ENCODE assay signal across 9 cellular contexts in the genomic region with DNA sequence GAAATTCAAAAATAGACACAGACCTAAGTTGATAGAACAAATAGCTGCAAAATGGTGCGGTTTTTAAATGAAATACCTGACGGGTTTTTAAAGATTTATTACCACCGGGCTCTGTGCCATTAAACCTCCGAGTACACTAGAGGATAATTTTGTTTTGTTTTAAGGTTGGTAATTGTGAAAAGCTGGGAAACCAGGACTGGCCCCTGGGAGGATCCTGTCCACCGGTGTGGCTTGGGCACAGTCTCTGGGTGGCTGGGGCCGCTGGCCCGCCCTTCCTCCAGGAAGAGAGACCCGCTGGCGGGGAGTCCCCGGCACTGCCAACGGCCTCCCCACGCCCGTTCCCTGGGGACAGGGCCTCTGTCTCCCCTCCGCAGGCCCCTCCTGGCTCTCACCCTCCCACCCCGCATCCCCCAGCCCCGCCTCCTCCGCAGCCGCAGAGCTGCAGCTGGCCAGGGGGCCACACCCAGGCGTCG. TPM values are rescaled to one million over a fixed set of nuclear protein-coding genes. Genes with fewer than 3 reads are reported as not detected.
A peak's percentile ranks its signal among the peaks of the same experiment; 100 is the strongest.
DNase-seq lines count a peak whose midpoint lies in the region; ATAC-seq and TF ChIP-seq lines count a peak whose summit lies in the region.
"Had no signal": no experiment of that assay in that cellular context is flagged by ENCODE, and none has a peak within 500 bp of the region (broad histone marks: within the 10 kb centered on the region; RNA-seq: fewer than 3 reads in every experiment).

No MANE protein-coding gene starts in this region.

- intact Hi-C loops in natural killer cell (cut with micrococcal nuclease), result no loop called here

- peak overlapping the region; percentile 71 for H3K4me3 ChIP-seq in effector memory CD4-positive, alpha-beta T cell (ENCODE audit: insufficient read depth, low read depth, low read length, poor library complexity, severe bottlenecking)

- peaks cover 3% of the 10 kb centered on the region for H3K27me3 ChIP-seq in effector memory CD4-positive, alpha-beta T cell (replicated peaks; ENCODE audit: control insufficient read depth, insufficient read depth, low read length, poor library complexity, severe bottlenecking)

- H3K9me3 ChIP-seq in effector memory CD4-positive, alpha-beta T cell (ENCODE audit: control insufficient read depth, low read length), result no peaks in the 10 kb centered on the region

- H3K9me3 Mint-ChIP-seq in HFFc6, result no peaks in the 10 kb centered on the region
- H3K9me3 Mint-ChIP-seq in natural killer cell, result no peaks in the 10 kb centered on the region
- H3K9me3 Mint-ChIP-seq: activated naive CD4-positive, alpha-beta T cell treated with anti-CD3 and anti-CD28 coated beads, Interleukin-2, amount 50 U/mL, for 72 hours had no signal

- H3K4me3 Mint-ChIP-seq in HFFc6 (peak overlapping the region; percentile 37; the same call in 1 of the 2 replicates), natural killer cell (peak overlapping the region; percentile 59)

- DNase-seq in NCI-H1092 (lab: John Stamatoyannopoulos, UW) (peak; percentile 65), NCI-H1092 treated with DMSO at 0.1 percent for 48 hours (lab: John Stamatoyannopoulos, UW) (no peak), HFFc6 (no peak), NCI-H748 treated with DMSO at 0.1 percent for 48 hours (lab: John Stamatoyannopoulos, UW) (peak; percentile 17), natural killer cell (no peak), medulla oblongata (ENCODE audit: extremely low spot score) (no peak)
- DNase-seq in effector memory CD4-positive, alpha-beta T cell, result no peak

- H3K4me1 Mint-ChIP-seq in HFFc6 (ENCODE audit: low read depth), result peaks cover 75% of the 10 kb centered on the region
- peaks cover 8 to 27% of the 10 kb centered on the region in 2 donors for H3K4me1 Mint-ChIP-seq in natural killer cell

- H3K27me3 Mint-ChIP-seq in HFFc6 (ENCODE audit: insufficient read depth), result peaks cover 8% of the 10 kb centered on the region; the same call in 1 of the 2 replicates
- H3K27me3 Mint-ChIP-seq in natural killer cell (ENCODE audit: low read depth in 2 of 2), result peaks cover 57 to 81% of the 10 kb centered on the region in 2 donors

- ATAC-seq in natural killer cell (peak; percentile 9 to 36 (median 21)), GM19455 (IDR thresholded peaks at IDR 0.05; ENCODE audit: unreplicated experiment) (no peak)

- TF ChIP-seq CTCF in HFFc6 (IDR thresholded peaks at IDR 0.05) (no peak), natural killer cell (IDR thresholded peaks at IDR 0.05) (no peak)

- H3K36me3 ChIP-seq in effector memory CD4-positive, alpha-beta T cell (ENCODE audit: control insufficient read depth, insufficient read depth, low read length), result no peaks in the 10 kb centered on the region

- H3K4me1 ChIP-seq in effector memory CD4-positive, alpha-beta T cell (ENCODE audit: control insufficient read depth, insufficient read depth, low read length, poor library complexity, severe bottlenecking), result peaks cover 8% of the 10 kb centered on the region

- H3K27ac ChIP-seq in effector memory CD4-positive, alpha-beta T cell (ENCODE audit: insufficient read depth, low read length, poor library complexity, severe bottlenecking), result no peak overlapping the region

- H3K36me3 Mint-ChIP-seq in HFFc6 (ENCODE audit: low read depth), result no peaks in the 10 kb centered on the region
- no peaks in the 10 kb centered on the region for H3K36me3 Mint-ChIP-seq in natural killer cell
- H3K36me3 Mint-ChIP-seq: activated naive CD4-positive, alpha-beta T cell treated with anti-CD3 and anti-CD28 coated beads, Interleukin-2, amount 50 U/mL, for 72 hours had no signal

- H3K27ac Mint-ChIP-seq in HFFc6 (no peak overlapping the region; the same call in 1 of the 2 replicates), natural killer cell (no peak overlapping the region)
- H3K27ac Mint-ChIP-seq: activated naive CD4-positive, alpha-beta T cell treated with anti-CD3 and anti-CD28 coated beads, Interleukin-2, amount 50 U/mL, for 72 hours had no signal

RNA-seq across cellular contexts. Expression of a gene that starts 13.8 kb away (rescaled TPM):
- total RNA-seq in HFFc6 (2021; fragmentation: NEBNext Ultra II Directional; extraction: Animal tissue kit (Norgen Biotek cat#: 25700)), result not detected
- under 1 TPM; 0.09 to 0.18 (median 0.15) TPM for total RNA-seq in natural killer cell
- total RNA-seq: activated naive CD4-positive, alpha-beta T cell treated with anti-CD3 and anti-CD28 coated beads, Interleukin-2, amount 50 U/mL, for 72 hours had no signal

RNA-seq across cellular contexts. Expression of a gene that starts 37.8 kb away (rescaled TPM):
- not detected for total RNA-seq in HFFc6 (2021; fragmentation: NEBNext Ultra II Directional; extraction: Animal tissue kit (Norgen Biotek cat#: 25700))
- total RNA-seq in natural killer cell, result not detected
- total RNA-seq: activated naive CD4-positive, alpha-beta T cell treated with anti-CD3 and anti-CD28 coated beads, Interleukin-2, amount 50 U/mL, for 72 hours had no signal

RNA-seq across cellular contexts. Expression of a gene that starts 37.8 kb away (rescaled TPM):
- not detected for total RNA-seq in HFFc6 (2021; fragmentation: NEBNext Ultra II Directional; extraction: Animal tissue kit (Norgen Biotek cat#: 25700))
- not detected for total RNA-seq in natural killer cell
- total RNA-seq: activated naive CD4-positive, alpha-beta T cell treated with anti-CD3 and anti-CD28 coated beads, Interleukin-2, amount 50 U/mL, for 72 hours had no signal

Comparison
In these comparisons a context has a peak if more than half of its experiments do, and no peak if none do; other contexts are left out.
1. DNase-seq: peak in NCI-H1092 (single experiment) and NCI-H748 treated with DMSO at 0.1 percent for 48 hours (single experiment); none in NCI-H1092 treated with DMSO at 0.1 percent for 48 hours (single experiment), HFFc6 (single experiment), effector memory CD4-positive, alpha-beta T cell (0 of 3), natural killer cell (single experiment) and medulla oblongata (single experiment).